Comparison of ENCODE assay signal across 10 cellular contexts in the genomic region with DNA sequence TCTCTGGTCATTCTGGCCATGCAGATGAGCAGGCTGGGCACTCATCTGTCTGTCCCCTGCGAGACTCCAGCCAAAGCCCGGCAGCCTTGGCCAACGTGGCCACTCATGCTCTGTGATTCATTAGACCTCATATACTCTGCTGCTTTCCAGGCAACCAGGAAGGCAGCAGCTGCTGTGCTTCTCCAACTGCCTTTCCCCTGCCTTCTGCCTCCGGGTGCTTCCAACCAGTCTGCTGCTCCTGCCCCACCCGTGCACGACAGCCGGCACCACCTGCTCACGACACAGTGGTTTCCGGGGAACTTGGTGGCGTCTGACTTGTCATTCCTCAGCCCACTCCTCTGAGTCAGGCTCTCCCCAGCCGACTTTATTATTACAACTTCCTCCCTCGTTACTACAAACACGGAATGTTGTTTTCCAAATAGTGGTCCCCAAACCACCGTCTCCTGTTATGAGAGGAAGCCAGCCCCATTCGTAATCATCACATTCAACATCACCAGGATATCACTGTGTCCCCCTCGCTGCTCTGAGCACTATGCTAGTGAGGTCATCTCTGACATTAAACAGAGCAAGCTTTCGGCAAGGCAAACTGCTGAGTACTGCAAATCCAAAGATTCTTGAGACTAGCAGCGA.
DNase-seq lines count a peak whose midpoint lies in the region; TF ChIP-seq lines count a peak whose summit lies in the region.
"Had no signal": no experiment of that assay in that cellular context is flagged by ENCODE, and none has a peak within 500 bp of the region (broad histone marks: within the 10 kb centered on the region; RNA-seq: fewer than 3 reads in every experiment).

No MANE protein-coding gene starts in this region.

- H3K27ac Mint-ChIP-seq in activated naive CD8-positive, alpha-beta T cell: no peak overlapping the region
- H3K27ac Mint-ChIP-seq: B cell had no signal

- DNase-seq in NCI-H510A treated with DMSO at 0.1 percent for 48 hours (lab: John Stamatoyannopoulos, UW) (peak; percentile 2), NCI-H510A (lab: John Stamatoyannopoulos, UW) (no peak), inferior parietal cortex (ENCODE audit: extremely low spot score) (peak; percentile 8), NCI-H345 treated with DMSO at 0.1 percent for 48 hours (lab: John Stamatoyannopoulos, UW; ENCODE audit: unreplicated experiment) (no peak), GM20000 (ENCODE audit: low spot score) (no peak), cortex of kidney (lab: John Stamatoyannopoulos, UW) (no peak)
- DNase-seq in stimulated activated CD4-positive, alpha-beta T cell treated with anti-CD3 and anti-CD28 coated beads, TNF-alpha, amount 100 ng/mL, for 48 hours (ENCODE audit: low read depth in 3 of 3): peak in 2 of 3 donors; percentile 3 to 32
- DNase-seq: GOT3 had no signal

- H3K4me1 Mint-ChIP-seq in activated naive CD8-positive, alpha-beta T cell (ENCODE audit: low read depth): peaks cover 4% of the 10 kb centered on the region
- H3K4me1 Mint-ChIP-seq: B cell had no signal

- H3K36me3 Mint-ChIP-seq in activated naive CD8-positive, alpha-beta T cell: no peaks in the 10 kb centered on the region

- H3K9me3 Mint-ChIP-seq in activated naive CD8-positive, alpha-beta T cell (ENCODE audit: low read depth): no peaks in the 10 kb centered on the region

- H3K27me3 Mint-ChIP-seq in activated naive CD8-positive, alpha-beta T cell: peaks cover 3% of the 10 kb centered on the region

- H3K4me3 Mint-ChIP-seq in activated naive CD8-positive, alpha-beta T cell: peak overlapping the region; percentile 25
- H3K4me3 Mint-ChIP-seq: B cell had no signal

- no peak for TF ChIP-seq CTCF in GM20000 (IDR thresholded peaks at IDR 0.05; ENCODE audit: extremely low read depth, missing control alignments)

Comparison
In these comparisons a context has a peak if more than half of its experiments do, and no peak if none do; other contexts are left out.
1. DNase-seq: peak in NCI-H510A treated with DMSO at 0.1 percent for 48 hours (single experiment), inferior parietal cortex (single experiment) and stimulated activated CD4-positive, alpha-beta T cell treated with anti-CD3 and anti-CD28 coated beads, TNF-alpha, amount 100 ng/mL, for 48 hours (2 of 3); none in NCI-H510A (single experiment), NCI-H345 treated with DMSO at 0.1 percent for 48 hours (single experiment), GM20000 (single experiment) and cortex of kidney (single experiment).